In the genomic region with DNA sequence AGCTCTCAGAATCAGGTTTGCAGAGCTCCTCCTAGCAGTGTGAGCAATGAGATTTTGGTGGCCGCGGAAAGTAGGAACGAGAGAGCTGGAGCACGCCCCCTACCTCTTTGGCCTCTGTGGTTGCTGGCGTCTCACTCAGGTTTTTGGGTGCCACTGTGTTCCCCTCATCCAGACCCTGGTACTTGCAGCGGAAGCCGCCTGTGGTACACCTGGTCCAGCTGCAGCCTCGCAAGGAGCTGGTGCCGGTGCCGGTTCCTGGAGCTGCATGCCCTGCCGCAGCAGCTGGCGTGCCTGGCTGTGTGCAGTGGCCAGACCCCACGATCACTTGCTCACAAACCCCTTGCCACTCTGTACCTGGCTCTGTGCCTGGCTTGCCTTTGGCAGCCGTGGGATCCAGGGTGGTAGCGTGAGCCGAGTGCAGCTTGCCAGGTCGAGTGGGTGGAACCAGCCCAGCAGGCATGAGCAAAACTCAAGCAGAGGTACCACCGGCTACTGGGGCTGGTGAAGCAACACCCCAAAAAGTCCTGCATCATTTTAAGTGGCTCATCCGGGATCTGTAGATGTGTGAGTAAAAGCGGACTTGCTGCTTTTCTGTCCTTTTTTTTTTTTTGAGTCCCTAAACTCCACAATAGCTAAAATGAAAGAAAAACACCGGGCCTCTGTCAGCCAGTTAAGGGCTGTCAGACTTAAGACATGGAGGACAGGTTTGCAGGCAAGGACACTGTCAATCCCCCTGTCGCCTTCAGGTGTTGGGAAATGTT, we compare ENCODE assay signal across 1 cellular context.
TF ChIP-seq lines count a peak whose summit lies in the region.

No MANE protein-coding gene starts in this region.

TF ChIP-seq in A549, 52 proteins besides CTCF, POLR2A, EP300 and RAD21 (continued from another document):
- TF ChIP-seq PHF8 (IDR thresholded peaks at IDR 0.05; ENCODE audit: borderline replicate concordance, low read depth) (no peak), HOXB5 (CRISPR knock-in tag; IDR thresholded peaks at IDR 0.05) (no peak), POLR2AphosphoS2 (conservative IDR thresholded peaks at IDR 0.05; ENCODE audit: low read length) (no peak), HOXA7 (CRISPR knock-in tag; IDR thresholded peaks at IDR 0.05) (no peak)
